1 cellular context compared by ENCODE assay signal in the genomic region with DNA sequence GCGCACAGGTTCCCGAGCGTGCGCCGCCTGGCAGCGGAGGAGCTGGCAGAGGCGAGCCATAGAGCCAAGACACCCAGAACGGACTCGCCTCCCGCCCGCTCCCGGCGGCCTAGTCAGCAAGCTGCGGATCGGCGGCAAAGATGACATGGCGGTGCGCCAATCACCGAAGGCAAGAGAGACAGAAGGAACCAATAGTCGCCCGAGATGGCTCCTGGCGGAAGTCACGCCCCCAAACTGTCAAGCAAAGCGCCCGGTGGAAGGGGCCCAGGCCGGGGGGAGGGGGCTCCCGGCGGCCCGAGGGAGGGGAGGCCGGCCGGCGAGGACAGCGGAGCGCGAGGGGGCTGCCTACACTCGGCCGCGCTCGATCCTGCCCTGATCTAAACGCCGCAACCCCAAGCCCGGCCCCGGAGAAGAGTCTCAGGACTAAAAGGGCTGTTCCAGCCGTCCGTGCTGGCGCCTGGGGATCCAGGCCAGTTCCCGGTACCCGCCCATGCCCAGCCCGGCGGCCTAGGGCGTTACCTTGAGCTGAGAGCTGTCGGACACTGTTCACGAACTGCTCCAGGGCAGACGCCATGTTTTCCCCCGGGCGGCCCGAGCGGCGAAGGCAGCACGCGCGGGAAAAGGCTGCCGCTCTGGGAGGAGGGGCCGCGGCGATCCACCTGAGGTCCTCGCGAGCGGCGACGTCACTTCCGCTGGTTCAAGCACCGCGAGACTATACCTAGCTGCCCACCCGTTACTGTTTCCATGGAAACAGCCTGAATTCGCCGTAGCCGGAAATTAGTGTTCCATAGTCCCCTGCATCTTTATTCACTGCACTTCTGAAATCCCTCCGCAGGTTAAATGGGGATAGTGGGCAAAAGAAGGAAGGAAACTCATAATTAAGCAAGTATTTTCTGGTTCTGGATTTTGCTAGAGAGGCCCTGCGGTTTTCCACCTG.
TF ChIP-seq lines count a peak whose summit lies in the region.

A gene (minus strand): TSS at position 634 of the 937 bp plus-strand sequence. CDS start 60 bp downstream, at position 574.

TF ChIP-seq in HepG2, 621 proteins besides CTCF, POLR2A, EP300 and RAD21 (continued from another document and continues in another):
- TF ChIP-seq, protein P1, sequence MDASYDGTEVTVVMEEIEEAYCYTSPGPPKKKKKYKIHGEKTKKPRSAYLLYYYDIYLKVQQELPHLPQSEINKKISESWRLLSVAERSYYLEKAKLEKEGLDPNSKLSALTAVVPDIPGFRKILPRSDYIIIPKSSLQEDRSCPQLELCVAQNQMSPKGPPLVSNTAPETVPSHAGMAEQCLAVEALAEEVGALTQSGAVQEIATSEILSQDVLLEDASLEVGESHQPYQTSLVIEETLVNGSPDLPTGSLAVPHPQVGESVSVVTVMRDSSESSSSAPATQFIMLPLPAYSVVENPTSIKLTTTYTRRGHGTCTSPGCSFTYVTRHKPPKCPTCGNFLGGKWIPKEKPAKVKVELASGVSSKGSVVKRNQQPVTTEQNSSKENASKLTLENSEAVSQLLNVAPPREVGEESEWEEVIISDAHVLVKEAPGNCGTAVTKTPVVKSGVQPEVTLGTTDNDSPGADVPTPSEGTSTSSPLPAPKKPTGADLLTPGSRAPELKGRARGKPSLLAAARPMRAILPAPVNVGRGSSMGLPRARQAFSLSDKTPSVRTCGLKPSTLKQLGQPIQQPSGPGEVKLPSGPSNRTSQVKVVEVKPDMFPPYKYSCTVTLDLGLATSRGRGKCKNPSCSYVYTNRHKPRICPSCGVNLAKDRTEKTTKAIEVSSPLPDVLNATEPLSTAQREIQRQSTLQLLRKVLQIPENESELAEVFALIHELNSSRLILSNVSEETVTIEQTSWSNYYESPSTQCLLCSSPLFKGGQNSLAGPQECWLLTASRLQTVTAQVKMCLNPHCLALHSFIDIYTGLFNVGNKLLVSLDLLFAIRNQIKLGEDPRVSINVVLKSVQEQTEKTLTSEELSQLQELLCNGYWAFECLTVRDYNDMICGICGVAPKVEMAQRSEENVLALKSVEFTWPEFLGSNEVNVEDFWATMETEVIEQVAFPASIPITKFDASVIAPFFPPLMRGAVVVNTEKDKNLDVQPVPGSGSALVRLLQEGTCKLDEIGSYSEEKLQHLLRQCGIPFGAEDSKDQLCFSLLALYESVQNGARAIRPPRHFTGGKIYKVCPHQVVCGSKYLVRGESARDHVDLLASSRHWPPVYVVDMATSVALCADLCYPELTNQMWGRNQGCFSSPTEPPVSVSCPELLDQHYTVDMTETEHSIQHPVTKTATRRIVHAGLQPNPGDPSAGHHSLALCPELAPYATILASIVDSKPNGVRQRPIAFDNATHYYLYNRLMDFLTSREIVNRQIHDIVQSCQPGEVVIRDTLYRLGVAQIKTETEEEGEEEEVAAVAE (CRISPR knock-in tag; IDR thresholded peaks at IDR 0.05; ENCODE audit: borderline replicate concordance): no peak
- TF ChIP-seq HHEX (CRISPR knock-in tag; IDR thresholded peaks at IDR 0.05) (no peak), HMGA1 (CRISPR knock-in tag; conservative IDR thresholded peaks at IDR 0.05) (no peak), MAZ (IDR thresholded peaks at IDR 0.05; ENCODE audit: borderline replicate concordance, low read depth, low read length) (0 out of 2 replicates have a peak, but pooled peaks have one; percentile 51), MAZ (CRISPR knock-in tag; IDR thresholded peaks at IDR 0.05; ENCODE audit: low read depth) (peak; percentile 85; the same call in 1 of the 2 replicates), IKZF4 (CRISPR knock-in tag; IDR thresholded peaks at IDR 0.05; ENCODE audit: borderline replicate concordance, low read depth, not compliant biosample characterization) (peak; percentile 28), ZNF441 (CRISPR knock-in tag; IDR thresholded peaks at IDR 0.05; ENCODE audit: borderline replicate concordance) (no peak), KLF15 (CRISPR knock-in tag; IDR thresholded peaks at IDR 0.05; ENCODE audit: borderline replicate concordance) (no peak), SNRNP70 (IDR thresholded peaks at IDR 0.05; ENCODE audit: low read depth, low read length) (no peak), FIP1L1 (IDR thresholded peaks at IDR 0.05; ENCODE audit: borderline replicate concordance, insufficient read depth, low read depth, low read length) (no peak), XBP1 (CRISPR knock-in tag; IDR thresholded peaks at IDR 0.05) (no peak), ZSCAN22 (CRISPR knock-in tag; IDR thresholded peaks at IDR 0.05) (no peak), EEA1 (CRISPR knock-in tag; IDR thresholded peaks at IDR 0.05; ENCODE audit: borderline replicate concordance) (0 out of 2 replicates have a peak, but pooled peaks have one; percentile 50), ZNF792 (CRISPR knock-in tag; IDR thresholded peaks at IDR 0.05) (no peak), FOXK1 (CRISPR knock-in tag; IDR thresholded peaks at IDR 0.05; ENCODE audit: borderline replicate concordance, low read depth) (peak; percentile 62; the same call in 1 of the 2 replicates), ZNF335 (CRISPR knock-in tag; IDR thresholded peaks at IDR 0.05) (peak; percentile 94), RNF2 (conservative IDR thresholded peaks at IDR 0.05; ENCODE audit: low read depth) (peak; percentile 91), SMAD3 (CRISPR knock-in tag; IDR thresholded peaks at IDR 0.05) (no peak), ZNF331 (CRISPR knock-in tag; IDR thresholded peaks at IDR 0.05) (no peak; the same call in 1 of the 2 replicates), HNF4G (IDR thresholded peaks at IDR 0.05; ENCODE audit: borderline replicate concordance, low read depth, low read length) (no peak; the same call in 1 of the 2 replicates), HNF4G (CRISPR knock-in tag; IDR thresholded peaks at IDR 0.05; ENCODE audit: borderline replicate concordance, low read depth) (no peak), POLR2AphosphoS5 (IDR thresholded peaks at IDR 0.05; ENCODE audit: low read depth, low read length) (peak; percentile 78), ZNF672 (CRISPR knock-in tag; IDR thresholded peaks at IDR 0.05) (no peak), ZBTB42 (CRISPR knock-in tag; IDR thresholded peaks at IDR 0.05) (no peak), ZNF572 (CRISPR knock-in tag; IDR thresholded peaks at IDR 0.05) (no peak), ERF (CRISPR knock-in tag; IDR thresholded peaks at IDR 0.05) (peak; percentile 77), RCOR2 (CRISPR knock-in tag; IDR thresholded peaks at IDR 0.05) (0 out of 2 replicates have a peak, but pooled peaks have one; percentile 16), FOXO1 (CRISPR knock-in tag; IDR thresholded peaks at IDR 0.05) (peak; percentile 43; the same call in 1 of the 2 replicates), REXO4 (CRISPR knock-in tag; IDR thresholded peaks at IDR 0.05; ENCODE audit: borderline replicate concordance) (no peak), ZNF674 (CRISPR knock-in tag; IDR thresholded peaks at IDR 0.05; ENCODE audit: low read depth) (no peak), ZNF121 (CRISPR knock-in tag; IDR thresholded peaks at IDR 0.05) (no peak), ZNF781 (CRISPR knock-in tag; IDR thresholded peaks at IDR 0.05; ENCODE audit: borderline replicate concordance, not compliant biosample characterization) (peak; percentile 76), NFYB (CRISPR knock-in tag; IDR thresholded peaks at IDR 0.05) (peak; percentile 88), YEATS2 (CRISPR knock-in tag; IDR thresholded peaks at IDR 0.05; ENCODE audit: borderline replicate concordance) (peak; percentile 86), HNRNPH1 (optimal IDR thresholded peaks at IDR 0.05; ENCODE audit: low read depth, low read length) (no peak), POLR2AphosphoS2 (IDR thresholded peaks at IDR 0.05; ENCODE audit: low read depth, low read length) (no peak), ZNF256 (CRISPR knock-in tag; conservative IDR thresholded peaks at IDR 0.05) (no peak), IRF2 (CRISPR knock-in tag; IDR thresholded peaks at IDR 0.05) (no peak; the same call in 1 of the 2 replicates), RARG (CRISPR knock-in tag; IDR thresholded peaks at IDR 0.05; ENCODE audit: low read depth) (no peak), ZNF777 (CRISPR knock-in tag; IDR thresholded peaks at IDR 0.05) (peak; percentile 39; the same call in 1 of the 2 replicates), HNRNPLL (IDR thresholded peaks at IDR 0.05; ENCODE audit: low read depth, low read length, poor library complexity, severe bottlenecking) (peak; percentile 76), TMF1 (CRISPR knock-in tag; IDR thresholded peaks at IDR 0.05; ENCODE audit: low read depth) (0 out of 2 replicates have a peak, but pooled peaks have one; percentile 31), ZNF343 (CRISPR knock-in tag; IDR thresholded peaks at IDR 0.05) (no peak), HNF4A (CRISPR knock-in tag; IDR thresholded peaks at IDR 0.05) (no peak), HDAC6 (IDR thresholded peaks at IDR 0.05; ENCODE audit: low read depth, low read length) (no peak), ZNF10 (CRISPR knock-in tag; IDR thresholded peaks at IDR 0.05; ENCODE audit: borderline replicate concordance, low read depth) (no peak), NFIB (CRISPR knock-in tag; IDR thresholded peaks at IDR 0.05; ENCODE audit: borderline replicate concordance) (no peak), ZFP82 (CRISPR knock-in tag; IDR thresholded peaks at IDR 0.05; ENCODE audit: borderline replicate concordance) (peak; percentile 65; the same call in 1 of the 2 replicates)
- TF ChIP-seq, protein P2, sequence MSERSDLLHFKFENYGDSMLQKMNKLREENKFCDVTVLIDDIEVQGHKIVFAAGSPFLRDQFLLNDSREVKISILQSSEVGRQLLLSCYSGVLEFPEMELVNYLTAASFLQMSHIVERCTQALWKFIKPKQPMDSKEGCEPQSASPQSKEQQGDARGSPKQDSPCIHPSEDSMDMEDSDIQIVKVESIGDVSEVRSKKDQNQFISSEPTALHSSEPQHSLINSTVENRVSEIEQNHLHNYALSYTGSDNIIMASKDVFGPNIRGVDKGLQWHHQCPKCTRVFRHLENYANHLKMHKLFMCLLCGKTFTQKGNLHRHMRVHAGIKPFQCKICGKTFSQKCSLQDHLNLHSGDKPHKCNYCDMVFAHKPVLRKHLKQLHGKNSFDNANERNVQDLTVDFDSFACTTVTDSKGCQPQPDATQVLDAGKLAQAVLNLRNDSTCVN (CRISPR knock-in tag; IDR thresholded peaks at IDR 0.05; ENCODE audit: borderline replicate concordance): no peak
- TF ChIP-seq, protein P3, sequence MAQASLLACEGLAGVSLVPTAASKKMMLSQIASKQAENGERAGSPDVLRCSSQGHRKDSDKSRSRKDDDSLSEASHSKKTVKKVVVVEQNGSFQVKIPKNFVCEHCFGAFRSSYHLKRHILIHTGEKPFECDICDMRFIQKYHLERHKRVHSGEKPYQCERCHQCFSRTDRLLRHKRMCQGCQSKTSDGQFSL (CRISPR knock-in tag; IDR thresholded peaks at IDR 0.05): peak; percentile 59; the same call in 1 of the 2 replicates
- TF ChIP-seq, protein P4, sequence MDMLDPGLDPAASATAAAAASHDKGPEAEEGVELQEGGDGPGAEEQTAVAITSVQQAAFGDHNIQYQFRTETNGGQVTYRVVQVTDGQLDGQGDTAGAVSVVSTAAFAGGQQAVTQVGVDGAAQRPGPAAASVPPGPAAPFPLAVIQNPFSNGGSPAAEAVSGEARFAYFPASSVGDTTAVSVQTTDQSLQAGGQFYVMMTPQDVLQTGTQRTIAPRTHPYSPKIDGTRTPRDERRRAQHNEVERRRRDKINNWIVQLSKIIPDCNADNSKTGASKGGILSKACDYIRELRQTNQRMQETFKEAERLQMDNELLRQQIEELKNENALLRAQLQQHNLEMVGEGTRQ (IDR thresholded peaks at IDR 0.05; ENCODE audit: low read depth, low read length): no peak
- TF ChIP-seq, protein P4 (CRISPR knock-in tag; IDR thresholded peaks at IDR 0.05; ENCODE audit: borderline replicate concordance): 0 out of 2 replicates have a peak, but pooled peaks have one; percentile 42
- TF ChIP-seq, protein P5, sequence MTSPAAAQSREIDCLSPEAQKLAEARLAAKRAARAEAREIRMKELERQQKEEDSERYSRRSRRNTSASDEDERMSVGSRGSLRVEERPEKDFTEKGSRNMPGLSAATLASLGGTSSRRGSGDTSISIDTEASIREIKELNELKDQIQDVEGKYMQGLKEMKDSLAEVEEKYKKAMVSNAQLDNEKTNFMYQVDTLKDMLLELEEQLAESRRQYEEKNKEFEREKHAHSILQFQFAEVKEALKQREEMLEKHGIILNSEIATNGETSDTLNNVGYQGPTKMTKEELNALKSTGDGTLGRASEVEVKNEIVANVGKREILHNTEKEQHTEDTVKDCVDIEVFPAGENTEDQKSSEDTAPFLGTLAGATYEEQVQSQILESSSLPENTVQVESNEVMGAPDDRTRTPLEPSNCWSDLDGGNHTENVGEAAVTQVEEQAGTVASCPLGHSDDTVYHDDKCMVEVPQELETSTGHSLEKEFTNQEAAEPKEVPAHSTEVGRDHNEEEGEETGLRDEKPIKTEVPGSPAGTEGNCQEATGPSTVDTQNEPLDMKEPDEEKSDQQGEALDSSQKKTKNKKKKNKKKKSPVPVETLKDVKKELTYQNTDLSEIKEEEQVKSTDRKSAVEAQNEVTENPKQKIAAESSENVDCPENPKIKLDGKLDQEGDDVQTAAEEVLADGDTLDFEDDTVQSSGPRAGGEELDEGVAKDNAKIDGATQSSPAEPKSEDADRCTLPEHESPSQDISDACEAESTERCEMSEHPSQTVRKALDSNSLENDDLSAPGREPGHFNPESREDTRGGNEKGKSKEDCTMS (CRISPR knock-in tag; conservative IDR thresholded peaks at IDR 0.05): no peak
- TF ChIP-seq, protein P6, sequence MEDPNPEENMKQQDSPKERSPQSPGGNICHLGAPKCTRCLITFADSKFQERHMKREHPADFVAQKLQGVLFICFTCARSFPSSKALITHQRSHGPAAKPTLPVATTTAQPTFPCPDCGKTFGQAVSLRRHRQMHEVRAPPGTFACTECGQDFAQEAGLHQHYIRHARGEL (CRISPR knock-in tag; IDR thresholded peaks at IDR 0.05): 0 out of 2 replicates have a peak, but pooled peaks have one; percentile 67
- TF ChIP-seq, protein P7, sequence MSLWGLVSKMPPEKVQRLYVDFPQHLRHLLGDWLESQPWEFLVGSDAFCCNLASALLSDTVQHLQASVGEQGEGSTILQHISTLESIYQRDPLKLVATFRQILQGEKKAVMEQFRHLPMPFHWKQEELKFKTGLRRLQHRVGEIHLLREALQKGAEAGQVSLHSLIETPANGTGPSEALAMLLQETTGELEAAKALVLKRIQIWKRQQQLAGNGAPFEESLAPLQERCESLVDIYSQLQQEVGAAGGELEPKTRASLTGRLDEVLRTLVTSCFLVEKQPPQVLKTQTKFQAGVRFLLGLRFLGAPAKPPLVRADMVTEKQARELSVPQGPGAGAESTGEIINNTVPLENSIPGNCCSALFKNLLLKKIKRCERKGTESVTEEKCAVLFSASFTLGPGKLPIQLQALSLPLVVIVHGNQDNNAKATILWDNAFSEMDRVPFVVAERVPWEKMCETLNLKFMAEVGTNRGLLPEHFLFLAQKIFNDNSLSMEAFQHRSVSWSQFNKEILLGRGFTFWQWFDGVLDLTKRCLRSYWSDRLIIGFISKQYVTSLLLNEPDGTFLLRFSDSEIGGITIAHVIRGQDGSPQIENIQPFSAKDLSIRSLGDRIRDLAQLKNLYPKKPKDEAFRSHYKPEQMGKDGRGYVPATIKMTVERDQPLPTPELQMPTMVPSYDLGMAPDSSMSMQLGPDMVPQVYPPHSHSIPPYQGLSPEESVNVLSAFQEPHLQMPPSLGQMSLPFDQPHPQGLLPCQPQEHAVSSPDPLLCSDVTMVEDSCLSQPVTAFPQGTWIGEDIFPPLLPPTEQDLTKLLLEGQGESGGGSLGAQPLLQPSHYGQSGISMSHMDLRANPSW (CRISPR knock-in tag; IDR thresholded peaks at IDR 0.05; ENCODE audit: borderline replicate concordance): peak; percentile 61; the same call in 1 of the 2 replicates
